1 cellular context compared by ENCODE assay signal in the genomic region with DNA sequence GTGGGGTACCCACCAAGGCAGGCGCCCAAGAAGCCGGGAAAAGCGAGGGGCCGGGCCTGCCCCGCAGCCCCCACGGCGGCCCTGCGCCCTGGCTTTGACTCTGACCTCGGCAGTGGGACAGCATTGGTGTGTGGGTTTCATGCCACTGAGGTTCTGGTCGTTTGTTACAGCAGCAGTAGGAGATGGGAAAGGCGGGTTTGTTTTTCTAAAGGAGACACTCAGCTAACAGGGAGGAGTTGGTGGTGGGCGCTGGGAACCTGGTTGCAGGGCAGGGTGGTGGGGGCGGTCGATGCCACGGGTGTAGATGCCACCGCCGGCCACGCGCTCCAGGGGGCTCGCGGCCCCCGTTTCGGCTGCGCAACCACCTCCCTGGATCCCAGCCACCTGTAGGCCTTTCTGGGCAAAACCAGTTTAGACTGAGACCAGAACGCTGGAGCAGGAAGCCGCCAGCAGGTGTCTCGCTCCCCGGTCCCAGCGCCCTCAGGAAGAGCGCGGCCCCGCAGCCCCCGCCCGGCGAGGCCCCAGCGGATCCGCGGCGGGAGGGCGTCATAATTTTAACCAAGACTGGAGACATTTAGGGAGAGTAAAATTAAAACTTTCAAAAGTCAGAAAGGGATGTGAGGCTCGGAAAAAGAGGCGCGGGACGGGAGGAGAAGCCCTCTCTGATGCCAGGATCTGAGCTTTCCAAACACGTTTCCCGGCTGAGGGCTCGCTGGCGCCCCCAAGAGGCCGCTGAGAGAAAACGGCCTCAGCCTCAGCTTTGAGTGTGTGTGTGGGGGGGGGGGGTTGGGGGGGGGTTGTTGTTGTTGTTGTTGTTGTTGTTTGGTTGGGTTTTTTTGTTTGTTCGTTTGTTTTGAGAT.
TF ChIP-seq lines count a peak whose summit lies in the region.

No MANE protein-coding gene starts in this region.

TF ChIP-seq in HepG2, 621 proteins besides CTCF, POLR2A, EP300 and RAD21 (continued from another document and continues in another):
- no peak for TF ChIP-seq DZIP1 (CRISPR knock-in tag; IDR thresholded peaks at IDR 0.05)
- no peak for TF ChIP-seq EED (CRISPR knock-in tag; IDR thresholded peaks at IDR 0.05)
- TF ChIP-seq MBNL3 (CRISPR knock-in tag; conservative IDR thresholded peaks at IDR 0.05) = no peak
- TF ChIP-seq NFKB2 (CRISPR knock-in tag; IDR thresholded peaks at IDR 0.05; ENCODE audit: borderline replicate concordance) = peak; percentile 37; the same call in 1 of the 2 replicates
- TF ChIP-seq, protein P1, sequence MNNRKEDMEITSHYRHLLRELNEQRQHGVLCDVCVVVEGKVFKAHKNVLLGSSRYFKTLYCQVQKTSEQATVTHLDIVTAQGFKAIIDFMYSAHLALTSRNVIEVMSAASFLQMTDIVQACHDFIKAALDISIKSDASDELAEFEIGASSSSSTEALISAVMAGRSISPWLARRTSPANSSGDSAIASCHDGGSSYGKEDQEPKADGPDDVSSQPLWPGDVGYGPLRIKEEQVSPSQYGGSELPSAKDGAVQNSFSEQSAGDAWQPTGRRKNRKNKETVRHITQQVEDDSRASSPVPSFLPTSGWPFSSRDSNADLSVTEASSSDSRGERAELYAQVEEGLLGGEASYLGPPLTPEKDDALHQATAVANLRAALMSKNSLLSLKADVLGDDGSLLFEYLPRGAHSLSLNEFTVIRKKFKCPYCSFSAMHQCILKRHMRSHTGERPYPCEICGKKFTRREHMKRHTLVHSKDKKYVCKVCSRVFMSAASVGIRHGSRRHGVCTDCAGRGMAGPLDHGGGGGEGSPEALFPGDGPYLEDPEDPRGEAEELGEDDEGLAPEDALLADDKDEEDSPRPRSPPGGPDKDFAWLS (CRISPR knock-in tag; IDR thresholded peaks at IDR 0.05; ENCODE audit: borderline replicate concordance) = no peak
- no peak for TF ChIP-seq ZNF333 (CRISPR knock-in tag; IDR thresholded peaks at IDR 0.05; ENCODE audit: borderline replicate concordance)
- TF ChIP-seq, protein P2, sequence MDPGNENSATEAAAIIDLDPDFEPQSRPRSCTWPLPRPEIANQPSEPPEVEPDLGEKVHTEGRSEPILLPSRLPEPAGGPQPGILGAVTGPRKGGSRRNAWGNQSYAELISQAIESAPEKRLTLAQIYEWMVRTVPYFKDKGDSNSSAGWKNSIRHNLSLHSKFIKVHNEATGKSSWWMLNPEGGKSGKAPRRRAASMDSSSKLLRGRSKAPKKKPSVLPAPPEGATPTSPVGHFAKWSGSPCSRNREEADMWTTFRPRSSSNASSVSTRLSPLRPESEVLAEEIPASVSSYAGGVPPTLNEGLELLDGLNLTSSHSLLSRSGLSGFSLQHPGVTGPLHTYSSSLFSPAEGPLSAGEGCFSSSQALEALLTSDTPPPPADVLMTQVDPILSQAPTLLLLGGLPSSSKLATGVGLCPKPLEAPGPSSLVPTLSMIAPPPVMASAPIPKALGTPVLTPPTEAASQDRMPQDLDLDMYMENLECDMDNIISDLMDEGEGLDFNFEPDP (CRISPR knock-in tag; conservative IDR thresholded peaks at IDR 0.05) = no peak
- TF ChIP-seq ZNF709 (CRISPR knock-in tag; IDR thresholded peaks at IDR 0.05) = no peak
- no peak for TF ChIP-seq ATM (IDR thresholded peaks at IDR 0.05; ENCODE audit: borderline replicate concordance)
- TF ChIP-seq CC2D1A (CRISPR knock-in tag; IDR thresholded peaks at IDR 0.05) = no peak
- no peak for TF ChIP-seq TEF (CRISPR knock-in tag; IDR thresholded peaks at IDR 0.05)
- TF ChIP-seq, protein P3, sequence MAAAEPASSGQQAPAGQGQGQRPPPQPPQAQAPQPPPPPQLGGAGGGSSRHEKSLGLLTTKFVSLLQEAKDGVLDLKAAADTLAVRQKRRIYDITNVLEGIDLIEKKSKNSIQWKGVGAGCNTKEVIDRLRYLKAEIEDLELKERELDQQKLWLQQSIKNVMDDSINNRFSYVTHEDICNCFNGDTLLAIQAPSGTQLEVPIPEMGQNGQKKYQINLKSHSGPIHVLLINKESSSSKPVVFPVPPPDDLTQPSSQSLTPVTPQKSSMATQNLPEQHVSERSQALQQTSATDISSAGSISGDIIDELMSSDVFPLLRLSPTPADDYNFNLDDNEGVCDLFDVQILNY (CRISPR knock-in tag; conservative IDR thresholded peaks at IDR 0.05) = no peak
- TF ChIP-seq HMGXB3 (CRISPR knock-in tag; IDR thresholded peaks at IDR 0.05; ENCODE audit: borderline replicate concordance) = no peak
- TF ChIP-seq, protein P4, sequence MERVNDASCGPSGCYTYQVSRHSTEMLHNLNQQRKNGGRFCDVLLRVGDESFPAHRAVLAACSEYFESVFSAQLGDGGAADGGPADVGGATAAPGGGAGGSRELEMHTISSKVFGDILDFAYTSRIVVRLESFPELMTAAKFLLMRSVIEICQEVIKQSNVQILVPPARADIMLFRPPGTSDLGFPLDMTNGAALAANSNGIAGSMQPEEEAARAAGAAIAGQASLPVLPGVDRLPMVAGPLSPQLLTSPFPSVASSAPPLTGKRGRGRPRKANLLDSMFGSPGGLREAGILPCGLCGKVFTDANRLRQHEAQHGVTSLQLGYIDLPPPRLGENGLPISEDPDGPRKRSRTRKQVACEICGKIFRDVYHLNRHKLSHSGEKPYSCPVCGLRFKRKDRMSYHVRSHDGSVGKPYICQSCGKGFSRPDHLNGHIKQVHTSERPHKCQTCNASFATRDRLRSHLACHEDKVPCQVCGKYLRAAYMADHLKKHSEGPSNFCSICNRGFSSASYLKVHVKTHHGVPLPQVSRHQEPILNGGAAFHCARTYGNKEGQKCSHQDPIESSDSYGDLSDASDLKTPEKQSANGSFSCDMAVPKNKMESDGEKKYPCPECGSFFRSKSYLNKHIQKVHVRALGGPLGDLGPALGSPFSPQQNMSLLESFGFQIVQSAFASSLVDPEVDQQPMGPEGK (CRISPR knock-in tag; IDR thresholded peaks at IDR 0.05) = peak; percentile 84
- TF ChIP-seq ARID2 (CRISPR knock-in tag; IDR thresholded peaks at IDR 0.05; ENCODE audit: borderline replicate concordance) = no peak
- no peak for TF ChIP-seq ERF (CRISPR knock-in tag; IDR thresholded peaks at IDR 0.05)
- TF ChIP-seq ZSCAN25 (CRISPR knock-in tag; IDR thresholded peaks at IDR 0.05) = no peak
- no peak for TF ChIP-seq YY1 (IDR thresholded peaks at IDR 0.05; ENCODE audit: insufficient read depth, insufficient replicate concordance, low read depth, low read length)
- TF ChIP-seq, protein P5, sequence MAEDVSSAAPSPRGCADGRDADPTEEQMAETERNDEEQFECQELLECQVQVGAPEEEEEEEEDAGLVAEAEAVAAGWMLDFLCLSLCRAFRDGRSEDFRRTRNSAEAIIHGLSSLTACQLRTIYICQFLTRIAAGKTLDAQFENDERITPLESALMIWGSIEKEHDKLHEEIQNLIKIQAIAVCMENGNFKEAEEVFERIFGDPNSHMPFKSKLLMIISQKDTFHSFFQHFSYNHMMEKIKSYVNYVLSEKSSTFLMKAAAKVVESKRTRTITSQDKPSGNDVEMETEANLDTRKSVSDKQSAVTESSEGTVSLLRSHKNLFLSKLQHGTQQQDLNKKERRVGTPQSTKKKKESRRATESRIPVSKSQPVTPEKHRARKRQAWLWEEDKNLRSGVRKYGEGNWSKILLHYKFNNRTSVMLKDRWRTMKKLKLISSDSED (CRISPR knock-in tag; IDR thresholded peaks at IDR 0.05) = no peak
- no peak for TF ChIP-seq RNF2 (conservative IDR thresholded peaks at IDR 0.05; ENCODE audit: low read depth)
- TF ChIP-seq CHD2 (IDR thresholded peaks at IDR 0.05; ENCODE audit: low read depth, low read length) = no peak
- TF ChIP-seq, protein P6, sequence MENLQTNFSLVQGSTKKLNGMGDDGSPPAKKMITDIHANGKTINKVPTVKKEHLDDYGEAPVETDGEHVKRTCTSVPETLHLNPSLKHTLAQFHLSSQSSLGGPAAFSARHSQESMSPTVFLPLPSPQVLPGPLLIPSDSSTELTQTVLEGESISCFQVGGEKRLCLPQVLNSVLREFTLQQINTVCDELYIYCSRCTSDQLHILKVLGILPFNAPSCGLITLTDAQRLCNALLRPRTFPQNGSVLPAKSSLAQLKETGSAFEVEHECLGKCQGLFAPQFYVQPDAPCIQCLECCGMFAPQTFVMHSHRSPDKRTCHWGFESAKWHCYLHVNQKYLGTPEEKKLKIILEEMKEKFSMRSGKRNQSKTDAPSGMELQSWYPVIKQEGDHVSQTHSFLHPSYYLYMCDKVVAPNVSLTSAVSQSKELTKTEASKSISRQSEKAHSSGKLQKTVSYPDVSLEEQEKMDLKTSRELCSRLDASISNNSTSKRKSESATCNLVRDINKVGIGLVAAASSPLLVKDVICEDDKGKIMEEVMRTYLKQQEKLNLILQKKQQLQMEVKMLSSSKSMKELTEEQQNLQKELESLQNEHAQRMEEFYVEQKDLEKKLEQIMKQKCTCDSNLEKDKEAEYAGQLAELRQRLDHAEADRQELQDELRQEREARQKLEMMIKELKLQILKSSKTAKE (CRISPR knock-in tag; IDR thresholded peaks at IDR 0.05; ENCODE audit: borderline replicate concordance) = no peak
- no peak for TF ChIP-seq ZNF432 (CRISPR knock-in tag; IDR thresholded peaks at IDR 0.05; ENCODE audit: borderline replicate concordance)
- no peak for TF ChIP-seq MAFF (IDR thresholded peaks at IDR 0.05; ENCODE audit: low read depth, low read length)
- TF ChIP-seq ZNF567 (CRISPR knock-in tag; IDR thresholded peaks at IDR 0.05; ENCODE audit: borderline replicate concordance) = no peak
- TF ChIP-seq, protein P7, sequence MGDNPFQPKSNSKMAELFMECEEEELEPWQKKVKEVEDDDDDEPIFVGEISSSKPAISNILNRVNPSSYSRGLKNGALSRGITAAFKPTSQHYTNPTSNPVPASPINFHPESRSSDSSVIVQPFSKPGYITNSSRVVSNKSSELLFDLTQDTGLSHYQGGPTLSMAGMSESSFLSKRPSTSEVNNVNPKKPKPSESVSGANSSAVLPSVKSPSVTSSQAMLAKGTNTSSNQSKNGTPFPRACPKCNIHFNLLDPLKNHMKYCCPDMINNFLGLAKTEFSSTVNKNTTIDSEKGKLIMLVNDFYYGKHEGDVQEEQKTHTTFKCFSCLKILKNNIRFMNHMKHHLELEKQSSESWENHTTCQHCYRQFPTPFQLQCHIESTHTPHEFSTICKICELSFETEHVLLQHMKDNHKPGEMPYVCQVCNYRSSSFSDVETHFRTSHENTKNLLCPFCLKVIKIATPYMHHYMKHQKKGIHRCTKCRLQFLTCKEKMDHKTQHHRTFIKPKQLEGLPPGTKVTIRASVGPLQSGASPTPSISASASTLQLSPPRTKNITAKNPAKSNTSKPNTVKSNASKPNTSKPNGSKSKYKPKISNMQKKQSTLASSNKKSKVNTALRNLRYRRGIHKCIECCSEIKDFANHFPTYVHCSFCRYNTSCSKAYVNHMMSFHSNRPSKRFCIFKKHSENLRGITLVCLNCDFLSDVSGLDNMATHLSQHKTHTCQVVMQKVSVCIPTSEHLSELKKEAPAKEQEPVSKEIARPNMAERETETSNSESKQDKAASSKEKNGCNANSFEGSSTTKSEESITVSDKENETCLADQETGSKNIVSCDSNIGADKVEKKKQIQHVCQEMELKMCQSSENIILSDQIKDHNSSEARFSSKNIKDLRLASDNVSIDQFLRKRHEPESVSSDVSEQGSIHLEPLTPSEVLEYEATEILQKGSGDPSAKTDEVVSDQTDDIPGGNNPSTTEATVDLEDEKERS (CRISPR knock-in tag; IDR thresholded peaks at IDR 0.05) = no peak
- no peak for TF ChIP-seq GATA4 (IDR thresholded peaks at IDR 0.05; ENCODE audit: borderline replicate concordance, low read depth)
- no peak for TF ChIP-seq ZNF24 (IDR thresholded peaks at IDR 0.05)
